8 cellular contexts compared by ENCODE assay signal in the genomic region with DNA sequence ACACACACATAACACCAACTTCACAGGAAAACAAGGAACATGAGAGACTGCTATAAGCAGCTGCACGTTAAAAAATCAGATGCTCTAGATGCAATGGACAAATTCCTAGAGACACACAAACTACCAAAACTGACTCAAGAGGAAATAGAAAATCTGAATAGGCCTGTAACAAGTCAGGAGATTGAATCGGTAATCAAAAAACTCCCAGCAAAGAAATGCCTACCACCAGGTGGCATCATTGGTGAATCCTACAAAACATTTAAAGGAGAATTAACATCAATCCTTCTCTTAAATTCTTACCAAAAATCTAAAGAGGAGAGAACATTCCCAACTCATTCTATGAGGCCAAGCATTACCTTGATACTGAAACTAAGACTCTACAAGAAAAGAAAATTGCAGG. TPM values are rescaled to one million over a fixed set of nuclear protein-coding genes. Genes with fewer than 3 reads are reported as not detected.
DNase-seq lines count a peak whose midpoint lies in the region; FAIRE-seq and TF ChIP-seq lines count a peak whose summit lies in the region.

No MANE protein-coding gene starts in this region.

- H3K4me1 ChIP-seq in esophagus muscularis mucosa (peaks cover 0 to 13% (median 4%) of the 10 kb centered on the region in 4 donors), small intestine (ENCODE audit: control insufficient read depth in 2 of 2, insufficient read depth in 1 of 2, low read depth in 1 of 2, low read length in 1 of 2) (no peaks in the 10 kb centered on the region), suprapubic skin (peaks cover 10% of the 10 kb centered on the region)

- 69% methylated on average over 2 of the region's 2 CpGs for WGBS in esophagus muscularis mucosa
- WGBS in small intestine, 3 donors, result 34 to 57% (median 36%) methylated on average over 2 of the region's 2 CpGs
- whole genome bisulfite sequencing in suprapubic skin, result 58% methylated on average over 2 of the region's 2 CpGs

- H3K27ac ChIP-seq in esophagus muscularis mucosa (replicated peaks in 1 of 4) (no peak overlapping the region), small intestine (ENCODE audit: low read depth in 1 of 2, low read length in 1 of 2) (no peak overlapping the region), suprapubic skin (no peak overlapping the region)

- TF ChIP-seq CTCF in esophagus muscularis mucosa (IDR thresholded peaks at IDR 0.05), result peak; percentile 41 to 53 (median 44)
- peak in 1 of 2 donors; percentile 4 for TF ChIP-seq CTCF in suprapubic skin (IDR thresholded peaks at IDR 0.05)

- H3K9me3 ChIP-seq in esophagus muscularis mucosa (no peaks in the 10 kb centered on the region), small intestine (ENCODE audit: control insufficient read depth, low read depth) (no peaks in the 10 kb centered on the region), suprapubic skin (no peaks in the 10 kb centered on the region)

- H3K36me3 ChIP-seq in esophagus muscularis mucosa, result no peaks in the 10 kb centered on the region
- no peaks in the 10 kb centered on the region for H3K36me3 ChIP-seq in small intestine (ENCODE audit: control insufficient read depth in 2 of 2, insufficient read depth in 2 of 2, low read length in 2 of 2)
- no peaks in the 10 kb centered on the region for H3K36me3 ChIP-seq in suprapubic skin

- intact Hi-C loops in esophagus muscularis mucosa (cut with DNase I), result no loop called here

- no peaks in the 10 kb centered on the region for H3K27me3 ChIP-seq in esophagus muscularis mucosa
- no peaks in the 10 kb centered on the region for H3K27me3 ChIP-seq in small intestine (ENCODE audit: control insufficient read depth in 2 of 2, insufficient read depth in 2 of 2, low read length in 2 of 2)
- H3K27me3 ChIP-seq in suprapubic skin, result no peaks in the 10 kb centered on the region

- TF ChIP-seq POLR2A in esophagus muscularis mucosa (IDR thresholded peaks at IDR 0.05; ENCODE audit: low read depth) (no peak), suprapubic skin (IDR thresholded peaks at IDR 0.05) (no peak)

- peak; percentile 81 for DNase-seq in DMS 273 (lab: John Stamatoyannopoulos, UW; ENCODE audit: unreplicated experiment)
- DNase-seq in HCEC 1CT, result peak; percentile 41
- DNase-seq in RPMI8226, result peak; percentile 59
- DNase-seq in esophagus muscularis mucosa (ENCODE audit: extremely low spot score), result no peak
- DNase-seq in small intestine, result peak; percentile 75
- no peak for DNase-seq in suprapubic skin (ENCODE audit: low spot score in 2 of 2)
- no peak for DNase-seq in HuH-7 (ENCODE audit: low spot score)
- DNase-seq in NCI-H2107 (lab: John Stamatoyannopoulos, UW), result no peak

- FAIRE-seq in small intestine (lab: Jason Lieb, UNC), result no peak

- TF ChIP-seq EP300 in esophagus muscularis mucosa (IDR thresholded peaks at IDR 0.05) (no peak), suprapubic skin (IDR thresholded peaks at IDR 0.05) (no peak)

- H3K4me3 ChIP-seq in esophagus muscularis mucosa (no peak overlapping the region), small intestine (ENCODE audit: low read depth in 1 of 2, low read length in 2 of 2) (no peak overlapping the region), suprapubic skin (no peak overlapping the region)

RNA-seq across cellular contexts. Expression of gene NDST1, which starts 54.9 kb away (rescaled TPM):
- 100 to 1,000 TPM in 1 of 4 donors, 10 to 100 TPM in 3; 48.2 to 113 (median 74.5) TPM for total RNA-seq in esophagus muscularis mucosa
- polyA plus RNA-seq in small intestine, result 10 to 100 TPM in 2 of 3 donors, 1 to 10 TPM in 1; 7.4 to 26.2 (median 15.7) TPM
- 100 to 1,000 TPM in 3 of 4 donors, 10 to 100 TPM in 1; 94.6 to 157 (median 134) TPM for total RNA-seq in suprapubic skin

Comparison
In these comparisons a context has a peak if more than half of its experiments do, and no peak if none do; other contexts are left out.
1. DNase-seq: peak in DMS 273 (single experiment), HCEC 1CT (single experiment), RPMI8226 (single experiment) and small intestine (single experiment); none in esophagus muscularis mucosa (single experiment), suprapubic skin (0 of 2), HuH-7 (single experiment) and NCI-H2107 (single experiment).